Comparison of ENCODE assay signal across 19 cellular contexts in the genomic region with DNA sequence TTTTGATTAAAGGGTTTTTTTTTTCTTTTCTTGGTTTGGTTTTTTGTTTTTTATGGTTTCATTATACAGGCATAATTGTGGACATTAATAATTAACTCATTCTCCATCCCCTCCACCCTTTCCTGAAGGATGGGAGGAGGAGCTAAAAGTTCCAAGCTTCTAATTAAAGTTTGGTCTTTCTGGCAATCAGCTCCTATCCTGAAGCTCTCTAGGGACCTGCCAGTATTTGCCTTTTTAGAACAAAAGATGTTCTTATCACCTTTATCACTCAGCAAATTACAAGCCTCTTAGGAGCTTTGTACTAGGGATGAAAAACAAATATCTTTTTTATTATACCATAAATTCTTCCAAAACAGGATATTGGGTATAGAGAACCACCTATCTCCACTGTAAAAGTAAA.
DNase-seq lines count a peak whose midpoint lies in the region; ATAC-seq, FAIRE-seq and TF ChIP-seq lines count a peak whose summit lies in the region.
"Had no signal": no experiment of that assay in that cellular context is flagged by ENCODE, and none has a peak within 500 bp of the region (broad histone marks: within the 10 kb centered on the region; RNA-seq: fewer than 3 reads in every experiment).

No MANE protein-coding gene starts in this region.

- DNase-seq in NCI-H748 (lab: John Stamatoyannopoulos, UW; ENCODE audit: unreplicated experiment) (peak; percentile 15), NCI-H748 treated with DMSO at 0.1 percent for 48 hours (lab: John Stamatoyannopoulos, UW) (no peak), NCI-H69 (lab: John Stamatoyannopoulos, UW) (peak; percentile 67), mucosa of descending colon (no peak), urothelium cell line (ENCODE audit: low spot score) (no peak), KG1 (lab: John Stamatoyannopoulos, UW) (no peak)
- DNase-seq: C1 segment of cervical spinal cord; Calu3; CD4-positive, alpha-beta memory T cell; COR-L47; DMS79; EL; GDM1; GM23248; H7; HCEC 1CT had no signal

- H3K36me3 ChIP-seq in mucosa of descending colon (ENCODE audit: low read depth): no peaks in the 10 kb centered on the region

- no peak for TF ChIP-seq CTCF in mucosa of descending colon (IDR thresholded peaks at IDR 0.05)

- H3K4me1 ChIP-seq in mucosa of descending colon (ENCODE audit: low read depth): no peaks in the 10 kb centered on the region

- ATAC-seq in mucosa of descending colon: peak; percentile 18
- ATAC-seq: GM12878 had no signal

- no peak for FAIRE-seq in urothelium cell line (lab: Jason Lieb, UNC)
- FAIRE-seq: GM12878, GM19239, H1 had no signal

- no peak overlapping the region for H3K4me3 ChIP-seq in mucosa of descending colon
- H3K4me3 ChIP-seq: GM12878, GM23248 had no signal

- intact Hi-C loops in mucosa of descending colon (cut with DNase I, micrococcal nuclease): no loop called here

- no peaks in the 10 kb centered on the region for H3K9me3 ChIP-seq in mucosa of descending colon

Comparison
In these comparisons a context has a peak if more than half of its experiments do, and no peak if none do; other contexts are left out.
1. DNase-seq: peak in NCI-H748 (single experiment) and NCI-H69 (single experiment); none in NCI-H748 treated with DMSO at 0.1 percent for 48 hours (single experiment), mucosa of descending colon (0 of 3), urothelium cell line (single experiment) and KG1 (single experiment).